ENCODE assay signal across 16 cellular contexts in the genomic region with DNA sequence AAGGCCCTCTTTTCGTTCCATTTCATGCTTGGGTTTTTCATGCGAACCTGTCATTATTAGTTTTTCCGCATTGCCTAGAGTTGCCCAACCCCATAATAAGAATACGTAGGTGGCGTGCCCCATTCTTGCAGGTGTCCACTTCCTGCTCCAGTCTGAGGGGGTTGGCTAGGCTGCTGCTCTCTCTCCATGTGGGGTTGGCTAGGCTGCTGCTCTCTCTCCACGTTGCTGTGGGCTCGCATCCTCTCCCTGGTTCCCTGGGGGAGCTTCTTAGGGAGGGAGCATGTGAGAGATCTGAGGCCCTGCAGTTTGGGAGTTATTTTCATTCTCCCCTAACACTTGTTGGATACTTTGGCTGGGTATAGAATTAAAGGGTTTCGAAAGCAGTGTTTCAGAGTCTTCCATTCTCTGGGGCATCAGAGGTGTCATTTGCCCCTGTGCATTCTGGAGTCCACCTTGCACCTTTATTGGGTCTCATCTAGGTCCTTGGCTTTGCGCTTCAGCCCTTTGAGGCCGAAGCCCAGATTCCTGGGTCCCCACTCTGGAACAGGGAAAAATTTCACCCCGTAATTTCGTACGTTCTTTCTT. TPM values are rescaled to one million over a fixed set of nuclear protein-coding genes. Genes with fewer than 3 reads are reported as not detected.
DNase-seq lines count a peak whose midpoint lies in the region; ATAC-seq, FAIRE-seq and TF ChIP-seq lines count a peak whose summit lies in the region.
"Had no signal": no experiment of that assay in that cellular context is flagged by ENCODE, and none has a peak within 500 bp of the region (broad histone marks: within the 10 kb centered on the region; RNA-seq: fewer than 3 reads in every experiment).

No MANE protein-coding gene starts in this region.

- H3K36me3 Mint-ChIP-seq in activated CD4-positive, alpha-beta memory T cell treated with anti-CD3 and anti-CD28 coated beads for 36 hours: peaks cover 60% of the 10 kb centered on the region
- peaks cover 87% of the 10 kb centered on the region for H3K36me3 Mint-ChIP-seq in activated CD4-positive, alpha-beta memory T cell treated with anti-CD3 and anti-CD28 coated beads, Interleukin-2, amount 10 ng/mL, durations not matched to agents 7 days and 5 days (ENCODE audit: low read depth)
- peaks cover 48 to 73% of the 10 kb centered on the region in 2 donors for H3K36me3 Mint-ChIP-seq in CD4-positive, alpha-beta memory T cell
- peaks cover 75% of the 10 kb centered on the region for H3K36me3 Mint-ChIP-seq in activated naive CD8-positive, alpha-beta T cell treated with anti-CD3 and anti-CD28 coated beads, Interleukin-2, amount 50 U/mL, for 24 hours (ENCODE audit: low read depth)

- H3K27ac Mint-ChIP-seq in activated CD4-positive, alpha-beta memory T cell treated with anti-CD3 and anti-CD28 coated beads for 36 hours: peak overlapping the region; percentile 2
- no peak overlapping the region for H3K27ac Mint-ChIP-seq in activated CD4-positive, alpha-beta memory T cell treated with anti-CD3 and anti-CD28 coated beads, Interleukin-2, amount 10 ng/mL, durations not matched to agents 7 days and 5 days
- H3K27ac Mint-ChIP-seq in CD4-positive, alpha-beta memory T cell: peak overlapping the region in 5 of 7 donors; percentile 47 to 80 (median 64)
- peak overlapping the region; percentile 0 for H3K27ac Mint-ChIP-seq in activated naive CD8-positive, alpha-beta T cell treated with anti-CD3 and anti-CD28 coated beads, Interleukin-2, amount 50 U/mL, for 24 hours
- H3K27ac Mint-ChIP-seq: T-helper 1 cell treated with Interleukin-12 subunit alpha and Interleukin-12 subunit beta and Interleukin-4 antibody, amounts not matched to agents 30 μg/mL and 1 μg/mL, for 36 hours had no signal

- CTCF ChIA-PET in activated CD4-positive, alpha-beta memory T cell treated with anti-CD3 and anti-CD28 coated beads for 36 hours (lab: Charles Lee): no interaction called here
- CTCF ChIA-PET in activated CD4-positive, alpha-beta memory T cell treated with anti-CD3 and anti-CD28 coated beads, Interleukin-2, amount 10 ng/mL, durations not matched to agents 7 days and 5 days (lab: Charles Lee): no interaction called here
- CTCF ChIA-PET in CD4-positive, alpha-beta memory T cell (lab: Charles Lee; ENCODE audit: partially characterized antibody): no interaction called here

- intact Hi-C loops in activated CD4-positive, alpha-beta memory T cell treated with anti-CD3 and anti-CD28 coated beads for 36 hours (cut with micrococcal nuclease): no loop called here
- intact Hi-C loops in CD4-positive, alpha-beta memory T cell (cut with micrococcal nuclease): no loop called here
- intact Hi-C loops in posterior vena cava (cut with DNase I): no loop called here

- no peak overlapping the region for H3K27ac ChIP-seq in CD4-positive, alpha-beta memory T cell (ENCODE audit: low read depth, low read length)
- H3K27ac ChIP-seq in Peyer's patch: no peak overlapping the region
- H3K27ac ChIP-seq: A549, tibial artery had no signal

- H3K36me3 ChIP-seq in CD4-positive, alpha-beta memory T cell (ENCODE audit: insufficient read depth, low read length): peaks cover 43% of the 10 kb centered on the region
- peaks cover 0 to 46% (median 0%) of the 10 kb centered on the region in 3 donors for H3K36me3 ChIP-seq in Peyer's patch

- TF ChIP-seq POLR2A in Peyer's patch (IDR thresholded peaks at IDR 0.05) (no peak), GM12891 (IDR thresholded peaks at IDR 0.05; ENCODE audit: low read depth, low read length) (no peak)

- FAIRE-seq in GM12891 (lab: Jason Lieb, UNC): no peak
- FAIRE-seq: A549, small intestine had no signal

- H3K4me3 Mint-ChIP-seq in activated CD4-positive, alpha-beta memory T cell treated with anti-CD3 and anti-CD28 coated beads for 36 hours: no peak overlapping the region
- no peak overlapping the region for H3K4me3 Mint-ChIP-seq in activated CD4-positive, alpha-beta memory T cell treated with anti-CD3 and anti-CD28 coated beads, Interleukin-2, amount 10 ng/mL, durations not matched to agents 7 days and 5 days
- peak overlapping the region in 4 of 8 donors; percentile 1 to 31 (median 26) for H3K4me3 Mint-ChIP-seq in CD4-positive, alpha-beta memory T cell
- H3K4me3 Mint-ChIP-seq in activated naive CD8-positive, alpha-beta T cell treated with anti-CD3 and anti-CD28 coated beads, Interleukin-2, amount 50 U/mL, for 24 hours: no peak overlapping the region
- H3K4me3 Mint-ChIP-seq: T-helper 1 cell treated with Interleukin-12 subunit alpha and Interleukin-12 subunit beta and Interleukin-4 antibody, amounts not matched to agents 30 μg/mL and 1 μg/mL, for 36 hours had no signal

- H3K4me1 ChIP-seq in CD4-positive, alpha-beta memory T cell (ENCODE audit: insufficient read depth, low read length): peaks cover 51% of the 10 kb centered on the region
- H3K4me1 ChIP-seq in Peyer's patch: peaks cover 0 to 47% (median 15%) of the 10 kb centered on the region in 4 donors

- DNase-seq in activated CD4-positive, alpha-beta memory T cell treated with anti-CD3 and anti-CD28 coated beads for 36 hours: no peak
- DNase-seq in activated CD4-positive, alpha-beta memory T cell treated with anti-CD3 and anti-CD28 coated beads, Interleukin-2, amount 10 ng/mL, durations not matched to agents 7 days and 5 days: no peak
- DNase-seq in CD4-positive, alpha-beta memory T cell: no peak
- no peak for DNase-seq in activated naive CD8-positive, alpha-beta T cell treated with anti-CD3 and anti-CD28 coated beads, Interleukin-2, amount 50 U/mL, for 24 hours
- DNase-seq in posterior vena cava (ENCODE audit: low spot score) (peak; percentile 43), Peyer's patch (no peak), anterior cingulate cortex (lab: John Stamatoyannopoulos, UW) (no peak), GM12891 (ENCODE audit: insufficient read length, low spot score) (no peak)
- DNase-seq: NCI-H2029; NCI-H510A; small intestine; stimulated activated CD4-positive, alpha-beta T cell treated with anti-CD3 and anti-CD28 coated beads, Interleukin-4, amount 100 ng/mL, for 4 hours had no signal

- peaks cover 0 to 10% of the 10 kb centered on the region in 2 donors for H3K9me3 ChIP-seq in CD4-positive, alpha-beta memory T cell (ENCODE audit: control insufficient read depth in 1 of 2, low read length in 2 of 2)
- no peaks in the 10 kb centered on the region for H3K9me3 ChIP-seq in Peyer's patch

- POLR2A ChIA-PET in activated CD4-positive, alpha-beta memory T cell treated with anti-CD3 and anti-CD28 coated beads for 36 hours (lab: Charles Lee): no interaction called here
- POLR2A ChIA-PET in activated CD4-positive, alpha-beta memory T cell treated with anti-CD3 and anti-CD28 coated beads, Interleukin-2, amount 10 ng/mL, durations not matched to agents 7 days and 5 days (lab: Charles Lee): interaction anchor here (0.8 to 1.7 kb wide), 2 partner anchors 10 to 12 kb away, joined by 3 read pairs; a partner anchor contains a TSS
- POLR2A ChIA-PET in CD4-positive, alpha-beta memory T cell (lab: Charles Lee; ENCODE audit: partially characterized antibody): interaction anchor here (0.7 to 12.8 kb wide), 2 partner anchors 8 to 207 kb away, joined by 4 to 146 read pairs; a partner anchor contains a TSS

- H3K4me1 Mint-ChIP-seq in activated CD4-positive, alpha-beta memory T cell treated with anti-CD3 and anti-CD28 coated beads for 36 hours (ENCODE audit: low read depth): peaks cover 46% of the 10 kb centered on the region
- peaks cover 38% of the 10 kb centered on the region for H3K4me1 Mint-ChIP-seq in activated CD4-positive, alpha-beta memory T cell treated with anti-CD3 and anti-CD28 coated beads, Interleukin-2, amount 10 ng/mL, durations not matched to agents 7 days and 5 days
- H3K4me1 Mint-ChIP-seq in CD4-positive, alpha-beta memory T cell: peaks cover 34 to 85% (median 61%) of the 10 kb centered on the region in 4 donors
- peaks cover 49% of the 10 kb centered on the region for H3K4me1 Mint-ChIP-seq in activated naive CD8-positive, alpha-beta T cell treated with anti-CD3 and anti-CD28 coated beads, Interleukin-2, amount 50 U/mL, for 24 hours

- no peak for TF ChIP-seq CTCF in Peyer's patch (IDR thresholded peaks at IDR 0.05)

- peaks cover 15% of the 10 kb centered on the region for H3K9me3 Mint-ChIP-seq in activated CD4-positive, alpha-beta memory T cell treated with anti-CD3 and anti-CD28 coated beads for 36 hours
- peaks cover 21% of the 10 kb centered on the region for H3K9me3 Mint-ChIP-seq in activated CD4-positive, alpha-beta memory T cell treated with anti-CD3 and anti-CD28 coated beads, Interleukin-2, amount 10 ng/mL, durations not matched to agents 7 days and 5 days
- H3K9me3 Mint-ChIP-seq in CD4-positive, alpha-beta memory T cell: peaks cover 0 to 12% (median 10%) of the 10 kb centered on the region in 8 donors
- peaks cover 6% of the 10 kb centered on the region for H3K9me3 Mint-ChIP-seq in activated naive CD8-positive, alpha-beta T cell treated with anti-CD3 and anti-CD28 coated beads, Interleukin-2, amount 50 U/mL, for 24 hours

- no peaks in the 10 kb centered on the region for H3K27me3 ChIP-seq in CD4-positive, alpha-beta memory T cell (ENCODE audit: insufficient read depth, low read length)
- H3K27me3 ChIP-seq in Peyer's patch: no peaks in the 10 kb centered on the region
- H3K27me3 ChIP-seq: tibial artery had no signal

- ATAC-seq in activated naive CD8-positive, alpha-beta T cell treated with anti-CD3 and anti-CD28 coated beads, Interleukin-2, amount 50 U/mL, for 24 hours: no peak
- ATAC-seq: A549, Right ventricle myocardium inferior had no signal

- no peak overlapping the region for H3K4me3 ChIP-seq in CD4-positive, alpha-beta memory T cell (ENCODE audit: low read length in 2 of 2)
- H3K4me3 ChIP-seq in Peyer's patch: no peak overlapping the region
- H3K4me3 ChIP-seq: A549, tibial artery had no signal

- no peaks in the 10 kb centered on the region for H3K27me3 Mint-ChIP-seq in activated CD4-positive, alpha-beta memory T cell treated with anti-CD3 and anti-CD28 coated beads for 36 hours
- no peaks in the 10 kb centered on the region for H3K27me3 Mint-ChIP-seq in activated CD4-positive, alpha-beta memory T cell treated with anti-CD3 and anti-CD28 coated beads, Interleukin-2, amount 10 ng/mL, durations not matched to agents 7 days and 5 days
- H3K27me3 Mint-ChIP-seq in CD4-positive, alpha-beta memory T cell: no peaks in the 10 kb centered on the region
- H3K27me3 Mint-ChIP-seq in activated naive CD8-positive, alpha-beta T cell treated with anti-CD3 and anti-CD28 coated beads, Interleukin-2, amount 50 U/mL, for 24 hours: no peaks in the 10 kb centered on the region

RNA-seq across cellular contexts. Expression of a gene that starts 8.6 kb away (rescaled TPM):
- 10 to 100 TPM; 21.9 to 22.1 TPM for total RNA-seq in activated CD4-positive, alpha-beta memory T cell treated with anti-CD3 and anti-CD28 coated beads for 36 hours
- 10 to 100 TPM; 17.8 to 18.9 TPM for total RNA-seq in activated CD4-positive, alpha-beta memory T cell treated with anti-CD3 and anti-CD28 coated beads, Interleukin-2, amount 10 ng/mL, durations not matched to agents 7 days and 5 days
- 10 to 100 TPM; 28.5 to 30.7 TPM for total RNA-seq in CD4-positive, alpha-beta memory T cell
- polyA plus RNA-seq in CD4-positive, alpha-beta memory T cell: 10 to 100 TPM; 16.4 to 20.0 TPM
- 1 to 10 TPM; 7.8 to 8.0 TPM for total RNA-seq in posterior vena cava
- total RNA-seq in Peyer's patch: 10 to 100 TPM in 3 of 4 donors, 1 to 10 TPM in 1; 6.0 to 19.8 (median 16.2) TPM
- polyA plus RNA-seq in GM12891 (2012; ENCODE audit: low read depth, missing spikeins): 12.0 TPM

RNA-seq across cellular contexts. Expression of a gene that starts 12.0 kb away (rescaled TPM):
- 100 to 1,000 TPM; 346 to 355 TPM for total RNA-seq in activated CD4-positive, alpha-beta memory T cell treated with anti-CD3 and anti-CD28 coated beads for 36 hours
- 100 to 1,000 TPM; 368 to 376 TPM for total RNA-seq in activated CD4-positive, alpha-beta memory T cell treated with anti-CD3 and anti-CD28 coated beads, Interleukin-2, amount 10 ng/mL, durations not matched to agents 7 days and 5 days
- total RNA-seq in CD4-positive, alpha-beta memory T cell: 100 to 1,000 TPM; 265 to 270 TPM
- polyA plus RNA-seq in CD4-positive, alpha-beta memory T cell: 100 to 1,000 TPM; 493 to 600 TPM
- total RNA-seq in posterior vena cava (100 to 1,000 TPM; 300 to 342 TPM), Peyer's patch (100 to 1,000 TPM; 243 to 434 (median 392) TPM)
- polyA plus RNA-seq in GM12891 (2012; ENCODE audit: low read depth, missing spikeins): 202 TPM

RNA-seq across cellular contexts. Expression of a gene that starts 14.6 kb away (rescaled TPM):
- 10 to 100 TPM; 51.1 to 52.7 TPM for total RNA-seq in activated CD4-positive, alpha-beta memory T cell treated with anti-CD3 and anti-CD28 coated beads for 36 hours
- 10 to 100 TPM; 43.1 to 43.9 TPM for total RNA-seq in activated CD4-positive, alpha-beta memory T cell treated with anti-CD3 and anti-CD28 coated beads, Interleukin-2, amount 10 ng/mL, durations not matched to agents 7 days and 5 days
- total RNA-seq in CD4-positive, alpha-beta memory T cell: 10 to 100 TPM; 57.8 to 64.5 TPM
- polyA plus RNA-seq in CD4-positive, alpha-beta memory T cell: 100 to 1,000 TPM; 108 to 157 TPM
- total RNA-seq in posterior vena cava (10 to 100 TPM; 30.0 to 30.9 TPM), Peyer's patch (10 to 100 TPM; 70.1 to 99.6 (median 80.8) TPM)
- 46.6 TPM for polyA plus RNA-seq in GM12891 (2012; ENCODE audit: low read depth, missing spikeins)

RNA-seq across cellular contexts. Expression of a gene that starts 45.6 kb away (rescaled TPM):
- total RNA-seq in activated CD4-positive, alpha-beta memory T cell treated with anti-CD3 and anti-CD28 coated beads for 36 hours: 100 to 1,000 TPM; 229 to 239 TPM
- 100 to 1,000 TPM; 280 to 284 TPM for total RNA-seq in activated CD4-positive, alpha-beta memory T cell treated with anti-CD3 and anti-CD28 coated beads, Interleukin-2, amount 10 ng/mL, durations not matched to agents 7 days and 5 days
- 100 to 1,000 TPM; 179 to 185 TPM for total RNA-seq in CD4-positive, alpha-beta memory T cell
- 100 to 1,000 TPM; 382 to 488 TPM for polyA plus RNA-seq in CD4-positive, alpha-beta memory T cell
- 100 to 1,000 TPM; 220 to 234 TPM for total RNA-seq in posterior vena cava
- total RNA-seq in Peyer's patch: 100 to 1,000 TPM; 206 to 232 (median 224) TPM
- polyA plus RNA-seq in GM12891 (2012; ENCODE audit: low read depth, missing spikeins): 202 TPM

RNA-seq across cellular contexts. Expression of a gene that starts 55.2 kb away (rescaled TPM):
- total RNA-seq in activated CD4-positive, alpha-beta memory T cell treated with anti-CD3 and anti-CD28 coated beads for 36 hours: under 1 TPM; 0.41 to 0.57 TPM
- under 1 TPM; 0.38 to 0.55 TPM for total RNA-seq in activated CD4-positive, alpha-beta memory T cell treated with anti-CD3 and anti-CD28 coated beads, Interleukin-2, amount 10 ng/mL, durations not matched to agents 7 days and 5 days
- under 1 TPM; 0.61 to 0.80 TPM for total RNA-seq in CD4-positive, alpha-beta memory T cell
- polyA plus RNA-seq in CD4-positive, alpha-beta memory T cell: not detected
- 1 to 10 TPM; 6.9 to 8.2 TPM for total RNA-seq in posterior vena cava
- total RNA-seq in Peyer's patch: under 1 TPM in 2 of 4 donors, not detected in 2; 0.88 to 0.94 TPM
- polyA plus RNA-seq in GM12891 (2012; ENCODE audit: low read depth, missing spikeins): 0.15 TPM
